ENCODE assay signal across 7 cellular contexts in genomic region chr1:212432163-212432705, GRCh38. TPM values are rescaled to one million over a fixed set of nuclear protein-coding genes. Genes with fewer than 3 reads are reported as not detected.
DNase-seq lines count a peak whose midpoint lies in the region; ATAC-seq and TF ChIP-seq lines count a peak whose summit lies in the region.

No MANE protein-coding gene starts in this region.

- H3K27ac Mint-ChIP-seq in activated B cell treated with CpG ODN at 0.5 μM for 24 hours = peak overlapping the region; percentile 22
- peak overlapping the region; percentile 81 for H3K27ac Mint-ChIP-seq in stimulated activated naive B cell treated with anti-CD40 and anti-IgM and Interleukin-4, amounts not matched to agents 10 μg/mL and 1 μg/mL and 100 μg/mL, for 72 hours

- H3K9me3 Mint-ChIP-seq in activated B cell treated with CpG ODN at 0.5 μM for 24 hours = no peaks in the 10 kb centered on the region
- no peaks in the 10 kb centered on the region for H3K9me3 Mint-ChIP-seq in stimulated activated naive B cell treated with anti-CD40 and anti-IgM and Interleukin-4, amounts not matched to agents 10 μg/mL and 1 μg/mL and 100 μg/mL, for 72 hours

- no peaks in the 10 kb centered on the region for H3K27me3 ChIP-seq in right cardiac atrium (ENCODE audit: control insufficient read depth, insufficient read depth)

- ATAC-seq in HG03378 (IDR thresholded peaks at IDR 0.05; ENCODE audit: unreplicated experiment) = peak; percentile 5
- ATAC-seq in activated B cell treated with CpG ODN at 0.5 μM for 24 hours (ENCODE audit: low read depth) = no peak
- no peak for ATAC-seq in right cardiac atrium
- ATAC-seq in stimulated activated naive B cell treated with anti-CD40 and anti-IgM and Interleukin-4, amounts not matched to agents 10 μg/mL and 1 μg/mL and 100 μg/mL, for 72 hours (replicated peaks) = peak in 1 of 2 donors; percentile 5

- no peak for DNase-seq in activated B cell treated with CpG ODN at 0.5 μM for 24 hours
- DNase-seq in right cardiac atrium = no peak
- no peak for DNase-seq in stimulated activated naive B cell treated with anti-CD40 and anti-IgM and Interleukin-4, amounts not matched to agents 10 μg/mL and 1 μg/mL and 100 μg/mL, for 72 hours
- DNase-seq in GM10248 (ENCODE audit: extremely low spot score) = no peak
- no peak for DNase-seq in NCI-H1694 treated with DMSO at 0.1 percent for 48 hours (lab: John Stamatoyannopoulos, UW)
- no peak for DNase-seq in mesenteric fat pad (ENCODE audit: low spot score)

- intact Hi-C loops in activated B cell treated with CpG ODN at 0.5 μM for 24 hours (cut with micrococcal nuclease) (loop anchor here (1.0 to 10.0 kb wide), 4 partner anchors 17 to 917 kb away; partner anchors contain the start of gene PPP2R5A), right cardiac atrium (cut with DNase I) (no loop called here)

- peak overlapping the region; percentile 76 for H3K4me3 ChIP-seq in right cardiac atrium (ENCODE audit: low read length)

- no peaks in the 10 kb centered on the region for H3K36me3 Mint-ChIP-seq in activated B cell treated with CpG ODN at 0.5 μM for 24 hours (ENCODE audit: low read depth)
- peaks cover 3 to 4% of the 10 kb centered on the region in 2 donors for H3K36me3 Mint-ChIP-seq in stimulated activated naive B cell treated with anti-CD40 and anti-IgM and Interleukin-4, amounts not matched to agents 10 μg/mL and 1 μg/mL and 100 μg/mL, for 72 hours

- H3K9me3 ChIP-seq in right cardiac atrium (ENCODE audit: control insufficient read depth, low read length) = no peaks in the 10 kb centered on the region

- peaks cover 3% of the 10 kb centered on the region for H3K4me1 ChIP-seq in right cardiac atrium (ENCODE audit: control insufficient read depth, insufficient read depth, low read length)

- peak overlapping the region; percentile 75 for H3K4me3 Mint-ChIP-seq in activated B cell treated with CpG ODN at 0.5 μM for 24 hours
- peak overlapping the region; percentile 73 to 87 for H3K4me3 Mint-ChIP-seq in stimulated activated naive B cell treated with anti-CD40 and anti-IgM and Interleukin-4, amounts not matched to agents 10 μg/mL and 1 μg/mL and 100 μg/mL, for 72 hours

- H3K4me1 Mint-ChIP-seq in activated B cell treated with CpG ODN at 0.5 μM for 24 hours = peaks cover 16% of the 10 kb centered on the region
- peaks cover 19 to 36% of the 10 kb centered on the region in 2 donors for H3K4me1 Mint-ChIP-seq in stimulated activated naive B cell treated with anti-CD40 and anti-IgM and Interleukin-4, amounts not matched to agents 10 μg/mL and 1 μg/mL and 100 μg/mL, for 72 hours

- CTCF ChIA-PET in activated B cell treated with CpG ODN at 0.5 μM for 24 hours (lab: Charles Lee) (interaction anchor here (1.1 to 1.9 kb wide), 2 partner anchors 24 to 362 kb away, joined by 4 to 7 read pairs; no protein-coding TSS in a partner anchor), GM10248 (lab: Yijun Ruan, JAX) (interaction anchor here (1.0 to 2.6 kb wide), 9 partner anchors 8 to 397 kb away, joined by 3 to 20 read pairs (median 3); partner anchors contain the start of genes DTL, INTS7 and PACC1)

- TF ChIP-seq CTCF in activated B cell treated with CpG ODN at 0.5 μM for 24 hours (IDR thresholded peaks at IDR 0.05) (no peak), GM10248 (IDR thresholded peaks at IDR 0.05; ENCODE audit: control extremely low read depth, extremely low read depth, low read depth, missing control alignments) (no peak)

- WGBS in right cardiac atrium = 40% methylated on average over 9 of the region's 9 CpGs

- no peaks in the 10 kb centered on the region for H3K27me3 Mint-ChIP-seq in activated B cell treated with CpG ODN at 0.5 μM for 24 hours
- H3K27me3 Mint-ChIP-seq in stimulated activated naive B cell treated with anti-CD40 and anti-IgM and Interleukin-4, amounts not matched to agents 10 μg/mL and 1 μg/mL and 100 μg/mL, for 72 hours = no peaks in the 10 kb centered on the region

- H3K27ac ChIP-seq in right cardiac atrium (ENCODE audit: low read length) = no peak overlapping the region

- POLR2A ChIA-PET in activated B cell treated with CpG ODN at 0.5 μM for 24 hours (lab: Charles Lee) (interaction anchor here (0.8 to 1.7 kb wide), 4 partner anchors 17 to 362 kb away, joined by 3 to 21 read pairs (median 6); partner anchors contain the start of genes NSL1 and PACC1), GM10248 (lab: Yijun Ruan, JAX) (no interaction called here)

RNA-seq across cellular contexts. Expression of gene NENF, which starts 0.5 kb away (rescaled TPM):
- total RNA-seq in activated B cell treated with CpG ODN at 0.5 μM for 24 hours = 24.1 and 26.4 TPM in 2 replicates
- total RNA-seq in right cardiac atrium = 100 to 1,000 TPM in 3 of 4 donors, 10 to 100 TPM in 1; 99.4 to 117 (median 104) TPM
- 121 TPM for polyA plus RNA-seq in right cardiac atrium
- 55.7 TPM for total RNA-seq in mesenteric fat pad

RNA-seq across cellular contexts. Expression of gene PACC1, which starts 17.5 kb away (rescaled TPM):
- total RNA-seq in activated B cell treated with CpG ODN at 0.5 μM for 24 hours (15.2 and 20.0 TPM in 2 replicates), right cardiac atrium (1 to 10 TPM; 3.2 to 4.9 (median 4.3) TPM), mesenteric fat pad (7.4 TPM)
- polyA plus RNA-seq in right cardiac atrium = 2.3 TPM
